1 cellular context compared by ENCODE assay signal in the genomic region with DNA sequence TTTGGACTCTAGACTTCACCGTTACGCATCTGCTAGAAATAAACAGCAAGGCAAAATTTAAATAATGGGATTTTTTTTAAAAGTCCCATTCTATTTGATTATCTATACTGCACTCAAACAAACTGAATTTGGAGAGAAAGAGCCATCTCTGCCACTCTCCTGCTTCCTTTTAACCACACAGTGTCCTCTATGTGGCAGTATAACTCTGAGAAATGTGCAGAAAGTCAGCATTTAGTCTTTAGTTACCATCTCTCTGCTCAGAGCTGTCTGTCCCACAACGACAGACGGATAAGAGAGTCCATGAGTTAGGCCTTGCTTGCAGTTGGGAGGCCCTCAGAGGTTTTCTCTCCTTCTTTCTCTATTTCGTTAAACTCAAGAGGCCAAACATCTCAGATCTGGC.
TF ChIP-seq lines count a peak whose summit lies in the region.

No MANE protein-coding gene starts in this region.

TF ChIP-seq in K562, 482 proteins besides CTCF, POLR2A, EP300 and RAD21 (continued from another document):
- TF ChIP-seq, protein P1, sequence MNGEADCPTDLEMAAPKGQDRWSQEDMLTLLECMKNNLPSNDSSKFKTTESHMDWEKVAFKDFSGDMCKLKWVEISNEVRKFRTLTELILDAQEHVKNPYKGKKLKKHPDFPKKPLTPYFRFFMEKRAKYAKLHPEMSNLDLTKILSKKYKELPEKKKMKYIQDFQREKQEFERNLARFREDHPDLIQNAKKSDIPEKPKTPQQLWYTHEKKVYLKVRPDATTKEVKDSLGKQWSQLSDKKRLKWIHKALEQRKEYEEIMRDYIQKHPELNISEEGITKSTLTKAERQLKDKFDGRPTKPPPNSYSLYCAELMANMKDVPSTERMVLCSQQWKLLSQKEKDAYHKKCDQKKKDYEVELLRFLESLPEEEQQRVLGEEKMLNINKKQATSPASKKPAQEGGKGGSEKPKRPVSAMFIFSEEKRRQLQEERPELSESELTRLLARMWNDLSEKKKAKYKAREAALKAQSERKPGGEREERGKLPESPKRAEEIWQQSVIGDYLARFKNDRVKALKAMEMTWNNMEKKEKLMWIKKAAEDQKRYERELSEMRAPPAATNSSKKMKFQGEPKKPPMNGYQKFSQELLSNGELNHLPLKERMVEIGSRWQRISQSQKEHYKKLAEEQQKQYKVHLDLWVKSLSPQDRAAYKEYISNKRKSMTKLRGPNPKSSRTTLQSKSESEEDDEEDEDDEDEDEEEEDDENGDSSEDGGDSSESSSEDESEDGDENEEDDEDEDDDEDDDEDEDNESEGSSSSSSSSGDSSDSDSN (IDR thresholded peaks at IDR 0.05; ENCODE audit: borderline replicate concordance in 1 of 2, low read depth in 2 of 2, low read length in 2 of 2), result no peak
- no peak for TF ChIP-seq POLR2H (tag; IDR thresholded peaks at IDR 0.05; ENCODE audit: low read depth)
